Comparison of ENCODE assay signal across 30 cellular contexts in genomic region chr10:74909665-74910064, GRCh38.
DNase-seq lines count a peak whose midpoint lies in the region; ATAC-seq and TF ChIP-seq lines count a peak whose summit lies in the region.
"Had no signal": no experiment of that assay in that cellular context is flagged by ENCODE, and none has a peak within 500 bp of the region (broad histone marks: within the 10 kb centered on the region; RNA-seq: fewer than 3 reads in every experiment).

No MANE protein-coding gene starts in this region.

- H3K27ac Mint-ChIP-seq in chondrocyte (ENCODE audit: unreplicated experiment) = peak overlapping the region; percentile 18
- H3K27ac Mint-ChIP-seq: activated CD8-positive, alpha-beta memory T cell treated with anti-CD3 and anti-CD28 coated beads, Interleukin-2, amount 10 ng/mL, durations not matched to agents 7 days and 5 days; activated naive CD8-positive, alpha-beta T cell treated with anti-CD3 and anti-CD28 coated beads for 36 hours; dendritic cell treated with granulocyte-macrophage colony-stimulating factor and Interleukin-4, amounts not matched to agents 40 ng/mL and 50 ng/mL, for 4 days; H9; memory B cell had no signal

- CTCF ChIA-PET in IMR-90 (lab: Yijun Ruan, JAX) = interaction anchor here (0.6 to 0.7 kb wide), 2 partner anchors 12 to 17 kb away, joined by 3 to 4 read pairs; no protein-coding TSS in a partner anchor

- no peaks in the 10 kb centered on the region for H3K27me3 ChIP-seq in IMR-90 (ENCODE audit: control insufficient read depth, insufficient read depth, low read length)
- H3K27me3 ChIP-seq: left lung, ovary, upper lobe of left lung had no signal

- in situ Hi-C loops in IMR-90 (cut with MboI; ENCODE audit: low sequenced_read_pairs) = no loop called here

- H3K4me2 ChIP-seq in IMR-90 (ENCODE audit: low read depth, low read length) = peak overlapping the region; percentile 22; the same call in 1 of the 2 replicates

- no peak for TF ChIP-seq RAD21 in IMR-90 (IDR thresholded peaks at IDR 0.05; ENCODE audit: low read length)

- H2AFZ ChIP-seq in IMR-90 (replicated peaks; ENCODE audit: low read length, poor library complexity) = no peak overlapping the region

- H2BK5ac ChIP-seq in IMR-90 (ENCODE audit: low read depth, low read length, poor library complexity, severe bottlenecking) = peak overlapping the region; percentile 2

- no peak for TF ChIP-seq POLR2A in IMR-90 (IDR thresholded peaks at IDR 0.05; ENCODE audit: low read depth, low read length)

- no peak overlapping the region; the same call in 1 of the 2 replicates for H3K9ac ChIP-seq in IMR-90 (ENCODE audit: low read depth, low read length)

- H3K14ac ChIP-seq in IMR-90 (replicated peaks; ENCODE audit: low read depth, low read length) = peak overlapping the region; percentile 84

- H3K4me3 ChIP-seq in IMR-90 (ENCODE audit: insufficient read depth, low read depth, low read length) = no peak overlapping the region
- H3K4me3 ChIP-seq: left lung, ovary, skin epidermis, upper lobe of left lung had no signal

- peaks cover 11% of the 10 kb centered on the region for H3K9me1 ChIP-seq in IMR-90 (ENCODE audit: insufficient read depth, low read length)

- ATAC-seq in IMR-90 (ENCODE audit: low read depth) (peak; percentile 13; the same call in 1 of the 2 replicates), GM19324 (IDR thresholded peaks at IDR 0.05; ENCODE audit: low FRiP score, unreplicated experiment) (no peak), HG03342 (IDR thresholded peaks at IDR 0.05; ENCODE audit: unreplicated experiment) (no peak), GM18520 (IDR thresholded peaks at IDR 0.05; ENCODE audit: unreplicated experiment) (no peak)
- ATAC-seq: activated CD4-positive, CD25-positive, alpha-beta regulatory T cell treated with anti-CD3 and anti-CD28 coated beads, Interleukin-2, amount 50 U/mL, for 24 hours; activated CD8-positive, alpha-beta memory T cell treated with anti-CD3 and anti-CD28 coated beads, Interleukin-2, amount 10 ng/mL, durations not matched to agents 7 days and 5 days; activated T-cell treated with anti-CD3 and anti-CD28 coated beads, Interleukin-2, amount 50 U/mL, for 4 hours; esophagus mucosa; left lung had no signal

- peak overlapping the region; percentile 88 for H3K23ac ChIP-seq in IMR-90 (ENCODE audit: low read depth, low read length)

- peaks cover 39 to 66% of the 10 kb centered on the region in 2 experiments for H3K79me1 ChIP-seq in IMR-90 (ENCODE audit: low read depth in 1 of 2, low read length in 2 of 2)

- DNase-seq in EH (ENCODE audit: low read depth) (peak; percentile 69), IMR-90 (peak; percentile 27), chondrocyte (ENCODE audit: low spot score) (no peak), kidney tubule cell (ENCODE audit: low spot score) (peak; percentile 16)
- no peak for DNase-seq in central memory CD4-positive, alpha-beta T cell
- DNase-seq: activated CD4-positive, alpha-beta T cell treated with anti-CD3 and anti-CD28 coated beads, Interleukin-2, amount 50 U/mL, for 4 hours; activated CD8-positive, alpha-beta memory T cell treated with anti-CD3 and anti-CD28 coated beads, Interleukin-2, amount 10 ng/mL, durations not matched to agents 7 days and 5 days; activated gamma-delta T cell; activated naive CD8-positive, alpha-beta T cell treated with anti-CD3 and anti-CD28 coated beads for 36 hours; activated T-cell treated with anti-CD3 and anti-CD28 coated beads, Interleukin-2, amount 50 U/mL, for 4 hours; Caco-2; caudate nucleus; H9; immature natural killer cell; left lung; NCI-H2029; NCI-H526; ovary; Right ventricle myocardium superior; stimulated activated naive CD4-positive, alpha-beta T cell; upper lobe of left lung had no signal

- H3K4ac ChIP-seq in IMR-90 (ENCODE audit: low read depth, low read length) = peak overlapping the region; percentile 80

- H3K18ac ChIP-seq in IMR-90 (ENCODE audit: low read depth, low read length) = peak overlapping the region; percentile 87

- H2BK20ac ChIP-seq in IMR-90 (ENCODE audit: low read depth, low read length) = peak overlapping the region; percentile 65; the same call in 1 of the 2 replicates

- TF ChIP-seq CTCF in IMR-90 (conservative IDR thresholded peaks at IDR 0.05; ENCODE audit: low read depth, low read length) (no peak), chondrocyte (IDR thresholded peaks at IDR 0.05) (no peak)

- no peaks in the 10 kb centered on the region for H3K9me3 ChIP-seq in IMR-90 (ENCODE audit: control insufficient read depth, insufficient read depth, low read length)
- H3K9me3 ChIP-seq: Caco-2, left lung, ovary, upper lobe of left lung had no signal

- H3K4me1 Mint-ChIP-seq in chondrocyte (ENCODE audit: low read depth) = peaks cover 20% of the 10 kb centered on the region

- H3K27ac ChIP-seq in IMR-90 (ENCODE audit: insufficient read depth, low read length) = peak overlapping the region; percentile 66; the same call in 1 of the 2 replicates
- H3K27ac ChIP-seq: C4-2B, left lung, ovary, skin epidermis, upper lobe of left lung had no signal

- intact Hi-C loops in IMR-90 (cut with micrococcal nuclease) = loop anchor here (10.0 kb wide), 1 partner anchor 365 kb away; no protein-coding TSS in a partner anchor

- POLR2A ChIA-PET in IMR-90 (lab: Charles Lee; ENCODE audit: unreplicated experiment) = no interaction called here

- peaks cover 17% of the 10 kb centered on the region for H3K4me1 ChIP-seq in IMR-90 (ENCODE audit: control insufficient read depth, insufficient read depth, low read length)
- H3K4me1 ChIP-seq: Caco-2 had no signal

- peaks cover 10% of the 10 kb centered on the region; the same call in 1 of the 2 replicates for H4K20me1 ChIP-seq in IMR-90 (ENCODE audit: insufficient read depth, low read length)

- H3K27me3 Mint-ChIP-seq in chondrocyte (ENCODE audit: low read depth) = no peaks in the 10 kb centered on the region
- H3K27me3 Mint-ChIP-seq: activated CD8-positive, alpha-beta memory T cell treated with anti-CD3 and anti-CD28 coated beads, Interleukin-2, amount 10 ng/mL, durations not matched to agents 7 days and 5 days; activated naive CD8-positive, alpha-beta T cell treated with anti-CD3 and anti-CD28 coated beads for 36 hours; dendritic cell treated with granulocyte-macrophage colony-stimulating factor and Interleukin-4, amounts not matched to agents 40 ng/mL and 50 ng/mL, for 4 days; memory B cell had no signal

- peak overlapping the region; percentile 67 for H4K5ac ChIP-seq in IMR-90 (ENCODE audit: low read depth, low read length)

- peak overlapping the region; percentile 70; the same call in 1 of the 3 replicates for H2BK15ac ChIP-seq in IMR-90 (ENCODE audit: low read depth, low read length)

- WGBS in IMR-90 (ENCODE audit: extremely low coverage in 2 of 2, insufficient read length in 1 of 2), 2 experiments = no CpG with 5 or more reads among the region's 1 CpG

- peak overlapping the region in 1 of 2 experiments; percentile 61; a peak in 1 of 4 replicates for H4K8ac ChIP-seq in IMR-90 (ENCODE audit: low read depth in 2 of 2, low read length in 2 of 2)

- no TSS peak for BruUV-seq in IMR-90 (replicated peaks; lab: Mats Ljungman, UMichigan)

- peak overlapping the region; percentile 20 for H2AK9ac ChIP-seq in IMR-90 (replicated peaks; ENCODE audit: low read depth, low read length, poor library complexity)

- peak overlapping the region; percentile 85 for H4K91ac ChIP-seq in IMR-90 (ENCODE audit: insufficient read depth, low read depth, low read length)

- no peaks in the 10 kb centered on the region for H3K36me3 ChIP-seq in IMR-90 (ENCODE audit: control insufficient read depth, insufficient read depth, low read length)
- H3K36me3 ChIP-seq: left lung, ovary, upper lobe of left lung had no signal

- H3K36me3 Mint-ChIP-seq in chondrocyte (ENCODE audit: low read depth) = no peaks in the 10 kb centered on the region
- H3K36me3 Mint-ChIP-seq: activated CD8-positive, alpha-beta memory T cell treated with anti-CD3 and anti-CD28 coated beads, Interleukin-2, amount 10 ng/mL, durations not matched to agents 7 days and 5 days had no signal

- H2AK5ac ChIP-seq in IMR-90 (ENCODE audit: low read depth, low read length) = peak overlapping the region; percentile 20; the same call in 1 of the 2 replicates

- dilution Hi-C loops in IMR-90 (cut with HindIII; ENCODE audit: low sequenced_read_pairs, unreplicated experiment) = no loop called here

- no peaks in the 10 kb centered on the region for H3K9me3 Mint-ChIP-seq in chondrocyte (ENCODE audit: low read depth)
- H3K9me3 Mint-ChIP-seq: activated naive CD8-positive, alpha-beta T cell treated with anti-CD3 and anti-CD28 coated beads for 36 hours; activated T-cell treated with anti-CD3 and anti-CD28 coated beads, Interleukin-2, amount 50 U/mL, for 4 hours; dendritic cell treated with granulocyte-macrophage colony-stimulating factor and Interleukin-4, amounts not matched to agents 40 ng/mL and 50 ng/mL, for 4 days; H9; immature natural killer cell; memory B cell had no signal

- H2BK120ac ChIP-seq in IMR-90 (ENCODE audit: low read depth, low read length) = peak overlapping the region; percentile 83

- no peak overlapping the region for H3K4me3 Mint-ChIP-seq in chondrocyte (ENCODE audit: unreplicated experiment)
- H3K4me3 Mint-ChIP-seq: activated CD8-positive, alpha-beta memory T cell treated with anti-CD3 and anti-CD28 coated beads, Interleukin-2, amount 10 ng/mL, durations not matched to agents 7 days and 5 days; activated naive CD8-positive, alpha-beta T cell treated with anti-CD3 and anti-CD28 coated beads for 36 hours; activated T-cell treated with anti-CD3 and anti-CD28 coated beads, Interleukin-2, amount 50 U/mL, for 4 hours; dendritic cell treated with granulocyte-macrophage colony-stimulating factor and Interleukin-4, amounts not matched to agents 40 ng/mL and 50 ng/mL, for 4 days; H9; immature natural killer cell; memory B cell had no signal

- peak overlapping the region; percentile 4; the same call in 1 of the 2 replicates for H3K56ac ChIP-seq in IMR-90 (ENCODE audit: extremely low read depth, insufficient read depth, low read length)

TF ChIP-seq in IMR-90, 13 proteins besides CTCF, POLR2A, EP300 and RAD21 (continues in another document):
- no peak for TF ChIP-seq RCOR1 (IDR thresholded peaks at IDR 0.05; ENCODE audit: insufficient replicate concordance, low read length)
- TF ChIP-seq MXI1 (IDR thresholded peaks at IDR 0.05; ENCODE audit: borderline replicate concordance, low read depth, low read length) = no peak
- TF ChIP-seq NFE2L2 (IDR thresholded peaks at IDR 0.05; ENCODE audit: low read depth, low read length) = no peak
- TF ChIP-seq MAFK (IDR thresholded peaks at IDR 0.05; ENCODE audit: low read depth, low read length) = no peak
- no peak for TF ChIP-seq RFX5 (IDR thresholded peaks at IDR 0.05; ENCODE audit: low read depth, low read length)
- TF ChIP-seq CEBPB (IDR thresholded peaks at IDR 0.05; ENCODE audit: low read depth, low read length) = no peak
- no peak for TF ChIP-seq SMC3 (IDR thresholded peaks at IDR 0.05; ENCODE audit: low read depth, low read length)
- TF ChIP-seq FOS (IDR thresholded peaks at IDR 0.05; ENCODE audit: low read depth, low read length) = no peak

Comparison
In these comparisons a context has a peak if more than half of its experiments do, and no peak if none do; other contexts are left out.
1. DNase-seq: peak in EH (single experiment), IMR-90 (single experiment) and kidney tubule cell (single experiment); none in chondrocyte (single experiment) and central memory CD4-positive, alpha-beta T cell (single experiment).